Comparison of ENCODE assay signal across 33 cellular contexts in the genomic region with DNA sequence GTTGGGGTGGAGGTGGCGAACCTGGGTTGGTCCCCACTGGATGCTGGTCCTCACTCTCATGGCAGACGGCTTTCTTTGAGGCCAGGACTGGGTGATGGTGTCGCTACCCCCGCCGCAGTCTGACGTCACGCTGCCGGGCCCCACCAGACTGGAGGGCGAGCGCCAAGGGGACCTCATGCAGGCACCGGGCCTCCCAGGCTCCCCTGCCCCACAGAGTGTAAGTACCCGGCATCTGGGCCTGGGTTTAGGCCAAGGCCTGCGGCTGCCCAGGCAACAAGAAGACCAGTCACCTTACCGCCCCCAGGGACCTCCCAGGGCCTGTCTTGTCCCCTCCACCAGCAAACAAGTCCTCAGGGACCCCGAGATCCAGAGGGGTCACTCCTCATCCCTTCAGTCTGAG. TPM values are rescaled to one million over a fixed set of nuclear protein-coding genes. Genes with fewer than 3 reads are reported as not detected.
"Had no signal": no experiment of that assay in that cellular context is flagged by ENCODE, and none has a peak within 500 bp of the region (broad histone marks: within the 10 kb centered on the region; RNA-seq: fewer than 3 reads in every experiment).

No MANE protein-coding gene starts in this region.

- H3K36me3 ChIP-seq: neutrophil, ovary, prostate gland, thoracic aorta, uterus, WERI-Rb-1 had no signal

- H3K27me3 Mint-ChIP-seq: type B pancreatic cell had no signal

- H3K4me3 Mint-ChIP-seq: activated naive CD8-positive, alpha-beta T cell treated with anti-CD3 and anti-CD28 coated beads, Interleukin-2, amount 50 U/mL, for 24 hours; T-helper 1 cell treated with Interleukin-12 subunit alpha and Interleukin-12 subunit beta and Interleukin-4 antibody, amounts not matched to agents 30 μg/mL and 1 μg/mL, for 36 hours; type B pancreatic cell had no signal

- H3K27me3 ChIP-seq: ovary, uterus had no signal

- H3K4me2 ChIP-seq: smooth muscle cell had no signal

- H3K36me3 Mint-ChIP-seq: naive thymus-derived CD8-positive, alpha-beta T cell; type B pancreatic cell had no signal

- H3K4me3 ChIP-seq: ovary, prostate gland, smooth muscle cell, thoracic aorta, uterus had no signal

- H3K9me3 Mint-ChIP-seq: activated naive CD8-positive, alpha-beta T cell treated with anti-CD3 and anti-CD28 coated beads, Interleukin-2, amount 50 U/mL, for 24 hours; naive thymus-derived CD8-positive, alpha-beta T cell; T-helper 1 cell treated with Interleukin-12 subunit alpha and Interleukin-12 subunit beta and Interleukin-4 antibody, amounts not matched to agents 30 μg/mL and 1 μg/mL, for 36 hours; type B pancreatic cell had no signal

- H3K9me3 ChIP-seq: neutrophil, ovary, prostate gland, thoracic aorta, uterus had no signal

- DNase-seq: activated CD4-positive, alpha-beta T cell treated with anti-CD3 and anti-CD28 coated beads for 48 hours; activated CD4-positive, alpha-beta T cell treated with anti-CD3 and anti-CD28 coated beads, Interleukin-2, amount 50 U/mL, for 48 hours; activated CD8-positive, alpha-beta memory T cell treated with anti-CD3 and anti-CD28 coated beads for 24 hours; activated effector memory CD4-positive, alpha-beta T cell treated with Interleukin-2 at 50 U/mL for 16 hours; activated naive CD4-positive, alpha-beta T cell treated with Interleukin-2 at 50 U/mL for 16 hours; activated naive CD8-positive, alpha-beta T cell treated with anti-CD3 and anti-CD28 coated beads, Interleukin-2, amount 50 U/mL, for 24 hours; amygdala; caudate nucleus; head of caudate nucleus; hippocampal formation; left cardiac atrium; left ventricle myocardium superior; naive thymus-derived CD8-positive, alpha-beta T cell; ovary; stimulated activated CD4-positive, alpha-beta T cell treated with anti-CD3 and anti-CD28 coated beads, Interleukin-1b, Interleukin-23, amount 100 ng/mL, for 48 hours; stimulated activated CD4-positive, alpha-beta T cell treated with anti-CD3 and anti-CD28 coated beads, Interleukin-4, amount 100 ng/mL, for 4 hours; stimulated activated naive CD4-positive, alpha-beta T cell treated with Interleukin-2 at 50 U/mL for 16 hours; SW 1271; T-helper 9 cell; uterus; WERI-Rb-1 had no signal

- H3K4me1 ChIP-seq: uterus had no signal

- ATAC-seq: activated CD4-positive, CD25-positive, alpha-beta regulatory T cell treated with anti-CD3 and anti-CD28 coated beads, Interleukin-2, amount 50 U/mL, for 24 hours; activated naive CD8-positive, alpha-beta T cell treated with anti-CD3 and anti-CD28 coated beads, Interleukin-2, amount 50 U/mL, for 24 hours; left cardiac atrium; left ventricle myocardium superior; naive thymus-derived CD8-positive, alpha-beta T cell had no signal

- H3K4me1 Mint-ChIP-seq: activated naive CD8-positive, alpha-beta T cell treated with anti-CD3 and anti-CD28 coated beads, Interleukin-2, amount 50 U/mL, for 24 hours had no signal

- H3K27ac ChIP-seq: neutrophil, ovary, uterus, WERI-Rb-1 had no signal

- H3K27ac Mint-ChIP-seq: activated naive CD8-positive, alpha-beta T cell treated with anti-CD3 and anti-CD28 coated beads, Interleukin-2, amount 50 U/mL, for 24 hours; T-helper 1 cell treated with Interleukin-12 subunit alpha and Interleukin-12 subunit beta and Interleukin-4 antibody, amounts not matched to agents 30 μg/mL and 1 μg/mL, for 36 hours had no signal

RNA-seq across cellular contexts. Expression of gene FOXN1, which starts 17.7 kb away (rescaled TPM):
- total RNA-seq: endothelial cell of umbilical vein; fibroblast of lung; fibroblast of villous mesenchyme; left cardiac atrium; left ventricle myocardium superior; lung microvascular endothelial cell; naive thymus-derived CD8-positive, alpha-beta T cell; ovary; subcutaneous adipose tissue; thoracic aorta; uterus had no signal

RNA-seq across cellular contexts. Expression of gene SLC13A2, which starts 50.4 kb away (rescaled TPM):
- total RNA-seq: endothelial cell of umbilical vein; fibroblast of lung; fibroblast of villous mesenchyme; left cardiac atrium; left ventricle myocardium superior; lung microvascular endothelial cell; naive thymus-derived CD8-positive, alpha-beta T cell; smooth muscle cell; subcutaneous adipose tissue; thoracic aorta; uterus had no signal
